ENCODE assay signal across 11 cellular contexts in the genomic region with DNA sequence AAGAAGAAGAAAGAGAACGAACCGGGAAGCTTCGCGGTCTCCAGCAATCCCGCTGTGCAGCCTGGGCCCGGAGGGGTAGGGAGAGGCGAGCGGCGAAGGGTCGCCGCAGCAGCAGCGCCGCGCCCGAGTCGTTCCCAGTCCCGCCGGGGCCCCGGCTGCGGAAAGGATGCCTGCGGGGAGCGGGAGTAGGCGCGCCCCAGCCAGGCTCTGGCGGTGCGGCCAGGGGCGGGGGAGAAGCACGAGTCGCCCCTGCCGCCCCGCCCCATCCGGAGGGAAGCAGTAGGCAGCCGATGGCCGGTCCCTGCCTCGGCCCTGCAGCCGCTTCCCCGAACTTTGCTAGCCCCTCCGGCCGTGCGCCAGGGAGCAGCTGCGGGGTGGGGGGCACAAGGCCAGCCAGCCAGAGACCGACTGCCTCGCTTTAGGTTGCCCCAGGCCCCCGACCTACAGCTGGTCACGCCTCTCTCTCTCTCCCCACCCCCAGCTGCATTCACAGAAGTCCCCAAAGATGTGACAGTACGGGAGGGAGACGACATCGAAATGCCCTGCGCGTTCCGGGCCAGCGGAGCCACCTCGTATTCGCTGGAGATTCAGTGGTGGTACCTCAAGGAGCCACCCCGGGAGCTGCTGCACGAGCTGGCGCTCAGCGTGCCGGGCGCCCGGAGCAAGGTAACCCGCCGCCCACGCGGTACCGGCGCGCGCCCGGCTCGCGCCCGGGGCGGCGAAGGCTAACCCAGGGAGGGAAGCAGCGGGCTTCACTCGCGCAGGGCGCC. TPM values are rescaled to one million over a fixed set of nuclear protein-coding genes. Genes with fewer than 3 reads are reported as not detected.
DNase-seq lines count a peak whose midpoint lies in the region; ATAC-seq lines count a peak whose summit lies in the region.
"Had no signal": no experiment of that assay in that cellular context is flagged by ENCODE, and none has a peak within 500 bp of the region (broad histone marks: within the 10 kb centered on the region; RNA-seq: fewer than 3 reads in every experiment).

No MANE protein-coding gene starts in this region.

- H3K27me3 Mint-ChIP-seq in activated naive CD4-positive, alpha-beta T cell treated with anti-CD3 and anti-CD28 coated beads, Interleukin-2, amount 50 U/mL, for 24 hours, result peaks cover 37% of the 10 kb centered on the region
- peaks cover 67% of the 10 kb centered on the region for H3K27me3 Mint-ChIP-seq in activated CD8-positive, alpha-beta T cell treated with anti-CD3 and anti-CD28 coated beads, Interleukin-2, amount 10 ng/mL, durations not matched to agents 7 days and 5 days (ENCODE audit: low read depth)

- CTCF ChIA-PET in activated CD8-positive, alpha-beta T cell treated with anti-CD3 and anti-CD28 coated beads, Interleukin-2, amount 10 ng/mL, durations not matched to agents 7 days and 5 days (lab: Charles Lee), result interaction anchor here (0.8 to 1.0 kb wide), 2 partner anchors 61 to 201 kb away, joined by 3 read pairs; no protein-coding TSS in a partner anchor

- no peak for ATAC-seq in activated CD8-positive, alpha-beta T cell treated with anti-CD3 and anti-CD28 coated beads, Interleukin-2, amount 10 ng/mL, durations not matched to agents 7 days and 5 days
- ATAC-seq in GM21423 (IDR thresholded peaks at IDR 0.05; ENCODE audit: unreplicated experiment), result no peak

- DNase-seq in activated naive CD4-positive, alpha-beta T cell treated with anti-CD3 and anti-CD28 coated beads, Interleukin-2, amount 50 U/mL, for 16 hours, result no peak
- DNase-seq in activated CD8-positive, alpha-beta T cell treated with anti-CD3 and anti-CD28 coated beads, Interleukin-2, amount 10 ng/mL, durations not matched to agents 7 days and 5 days, result no peak
- DNase-seq in left kidney (ENCODE audit: low read depth, low spot score) (peak; percentile 60), NCI-H1048 (lab: John Stamatoyannopoulos, UW) (no peak), LoVo (ENCODE audit: low spot score) (no peak)
- DNase-seq: DMS53, NCI-H2029 treated with DMSO at 0.1 percent for 48 hours, small intestine had no signal

- peaks cover 2% of the 10 kb centered on the region for H3K36me3 Mint-ChIP-seq in activated naive CD4-positive, alpha-beta T cell treated with anti-CD3 and anti-CD28 coated beads, Interleukin-2, amount 50 U/mL, for 24 hours
- no peaks in the 10 kb centered on the region for H3K36me3 Mint-ChIP-seq in activated CD8-positive, alpha-beta T cell treated with anti-CD3 and anti-CD28 coated beads, Interleukin-2, amount 10 ng/mL, durations not matched to agents 7 days and 5 days (ENCODE audit: low read depth)

- peak overlapping the region; percentile 47 for H3K4me3 Mint-ChIP-seq in activated naive CD4-positive, alpha-beta T cell treated with anti-CD3 and anti-CD28 coated beads, Interleukin-2, amount 50 U/mL, for 24 hours
- peak overlapping the region; percentile 25 for H3K4me3 Mint-ChIP-seq in activated CD8-positive, alpha-beta T cell treated with anti-CD3 and anti-CD28 coated beads, Interleukin-2, amount 10 ng/mL, durations not matched to agents 7 days and 5 days

- H3K27ac ChIP-seq in temporal lobe (ENCODE audit: low read depth, low read length), result peak overlapping the region; percentile 50

- no peaks in the 10 kb centered on the region for H3K9me3 Mint-ChIP-seq in activated naive CD4-positive, alpha-beta T cell treated with anti-CD3 and anti-CD28 coated beads, Interleukin-2, amount 50 U/mL, for 24 hours
- no peaks in the 10 kb centered on the region for H3K9me3 Mint-ChIP-seq in activated CD8-positive, alpha-beta T cell treated with anti-CD3 and anti-CD28 coated beads, Interleukin-2, amount 10 ng/mL, durations not matched to agents 7 days and 5 days (ENCODE audit: insufficient read depth)

- H3K27ac Mint-ChIP-seq in activated naive CD4-positive, alpha-beta T cell treated with anti-CD3 and anti-CD28 coated beads, Interleukin-2, amount 50 U/mL, for 24 hours, result no peak overlapping the region
- no peak overlapping the region for H3K27ac Mint-ChIP-seq in activated CD8-positive, alpha-beta T cell treated with anti-CD3 and anti-CD28 coated beads, Interleukin-2, amount 10 ng/mL, durations not matched to agents 7 days and 5 days

- H3K4me1 Mint-ChIP-seq in activated naive CD4-positive, alpha-beta T cell treated with anti-CD3 and anti-CD28 coated beads, Interleukin-2, amount 50 U/mL, for 24 hours, result peaks cover 19% of the 10 kb centered on the region
- H3K4me1 Mint-ChIP-seq in activated CD8-positive, alpha-beta T cell treated with anti-CD3 and anti-CD28 coated beads, Interleukin-2, amount 10 ng/mL, durations not matched to agents 7 days and 5 days (ENCODE audit: low read depth), result peaks cover 29% of the 10 kb centered on the region

- POLR2A ChIA-PET in activated CD8-positive, alpha-beta T cell treated with anti-CD3 and anti-CD28 coated beads, Interleukin-2, amount 10 ng/mL, durations not matched to agents 7 days and 5 days (lab: Charles Lee), result interaction anchor here (1.1 kb wide), 1 partner anchor 79 kb away, joined by 3 read pairs; the partner anchor contains the start of gene POP4

RNA-seq across cellular contexts. Expression of gene VSTM2B, which starts 1.1 kb away (rescaled TPM):
- total RNA-seq in activated CD8-positive, alpha-beta T cell treated with anti-CD3 and anti-CD28 coated beads, Interleukin-2, amount 10 ng/mL, durations not matched to agents 7 days and 5 days, result not detected
- 15.5 TPM for total RNA-seq in temporal lobe

Comparison
In these comparisons a context has a peak if more than half of its experiments do, and no peak if none do; other contexts are left out.
1. RNA of gene VSTM2B, which starts 1.1 kb away (total RNA-seq): 15.5 TPM in temporal lobe (single experiment); not detected in activated CD8-positive, alpha-beta T cell treated with anti-CD3 and anti-CD28 coated beads, Interleukin-2, amount 10 ng/mL, durations not matched to agents 7 days and 5 days; every median in the first group is over 10 times any median in the second.